Comparison of ENCODE assay signal across 1 cellular context in the genomic region with DNA sequence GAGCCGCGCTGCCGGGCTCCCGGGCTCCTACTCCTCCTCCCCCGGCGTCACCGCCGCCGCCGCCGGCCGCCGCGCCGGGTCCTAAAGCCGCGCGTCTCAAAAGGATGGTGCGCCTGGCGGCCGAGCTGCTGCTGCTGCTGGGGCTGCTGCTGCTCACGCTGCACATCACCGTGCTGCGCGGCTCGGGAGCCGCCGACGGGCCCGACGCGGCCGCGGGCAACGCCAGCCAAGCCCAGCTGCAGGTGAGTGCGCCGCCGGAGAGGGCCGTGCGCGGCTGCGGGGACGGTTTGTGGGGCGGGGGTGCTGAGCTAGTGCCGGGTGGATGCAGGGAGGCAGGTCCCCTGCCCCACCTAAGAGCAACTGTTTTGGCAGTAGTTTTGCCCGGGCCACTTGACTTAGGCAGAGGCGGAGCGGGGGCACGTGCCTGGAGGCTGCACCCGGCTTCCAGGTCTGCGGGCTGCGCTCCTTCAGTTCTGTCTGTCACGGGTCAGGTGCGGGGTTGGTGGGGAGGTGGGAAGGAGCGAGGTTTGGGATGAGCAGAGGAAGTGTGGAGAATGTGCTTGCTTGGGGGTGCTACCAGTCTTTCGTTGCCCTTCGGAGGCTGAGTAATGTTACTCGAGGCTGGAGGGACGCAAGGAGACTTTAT.
TF ChIP-seq lines count a peak whose summit lies in the region.

No MANE protein-coding gene starts in this region.

TF ChIP-seq in HepG2, 621 proteins besides CTCF, POLR2A, EP300 and RAD21 (continued from another document and continues in another):
- TF ChIP-seq, protein P1, sequence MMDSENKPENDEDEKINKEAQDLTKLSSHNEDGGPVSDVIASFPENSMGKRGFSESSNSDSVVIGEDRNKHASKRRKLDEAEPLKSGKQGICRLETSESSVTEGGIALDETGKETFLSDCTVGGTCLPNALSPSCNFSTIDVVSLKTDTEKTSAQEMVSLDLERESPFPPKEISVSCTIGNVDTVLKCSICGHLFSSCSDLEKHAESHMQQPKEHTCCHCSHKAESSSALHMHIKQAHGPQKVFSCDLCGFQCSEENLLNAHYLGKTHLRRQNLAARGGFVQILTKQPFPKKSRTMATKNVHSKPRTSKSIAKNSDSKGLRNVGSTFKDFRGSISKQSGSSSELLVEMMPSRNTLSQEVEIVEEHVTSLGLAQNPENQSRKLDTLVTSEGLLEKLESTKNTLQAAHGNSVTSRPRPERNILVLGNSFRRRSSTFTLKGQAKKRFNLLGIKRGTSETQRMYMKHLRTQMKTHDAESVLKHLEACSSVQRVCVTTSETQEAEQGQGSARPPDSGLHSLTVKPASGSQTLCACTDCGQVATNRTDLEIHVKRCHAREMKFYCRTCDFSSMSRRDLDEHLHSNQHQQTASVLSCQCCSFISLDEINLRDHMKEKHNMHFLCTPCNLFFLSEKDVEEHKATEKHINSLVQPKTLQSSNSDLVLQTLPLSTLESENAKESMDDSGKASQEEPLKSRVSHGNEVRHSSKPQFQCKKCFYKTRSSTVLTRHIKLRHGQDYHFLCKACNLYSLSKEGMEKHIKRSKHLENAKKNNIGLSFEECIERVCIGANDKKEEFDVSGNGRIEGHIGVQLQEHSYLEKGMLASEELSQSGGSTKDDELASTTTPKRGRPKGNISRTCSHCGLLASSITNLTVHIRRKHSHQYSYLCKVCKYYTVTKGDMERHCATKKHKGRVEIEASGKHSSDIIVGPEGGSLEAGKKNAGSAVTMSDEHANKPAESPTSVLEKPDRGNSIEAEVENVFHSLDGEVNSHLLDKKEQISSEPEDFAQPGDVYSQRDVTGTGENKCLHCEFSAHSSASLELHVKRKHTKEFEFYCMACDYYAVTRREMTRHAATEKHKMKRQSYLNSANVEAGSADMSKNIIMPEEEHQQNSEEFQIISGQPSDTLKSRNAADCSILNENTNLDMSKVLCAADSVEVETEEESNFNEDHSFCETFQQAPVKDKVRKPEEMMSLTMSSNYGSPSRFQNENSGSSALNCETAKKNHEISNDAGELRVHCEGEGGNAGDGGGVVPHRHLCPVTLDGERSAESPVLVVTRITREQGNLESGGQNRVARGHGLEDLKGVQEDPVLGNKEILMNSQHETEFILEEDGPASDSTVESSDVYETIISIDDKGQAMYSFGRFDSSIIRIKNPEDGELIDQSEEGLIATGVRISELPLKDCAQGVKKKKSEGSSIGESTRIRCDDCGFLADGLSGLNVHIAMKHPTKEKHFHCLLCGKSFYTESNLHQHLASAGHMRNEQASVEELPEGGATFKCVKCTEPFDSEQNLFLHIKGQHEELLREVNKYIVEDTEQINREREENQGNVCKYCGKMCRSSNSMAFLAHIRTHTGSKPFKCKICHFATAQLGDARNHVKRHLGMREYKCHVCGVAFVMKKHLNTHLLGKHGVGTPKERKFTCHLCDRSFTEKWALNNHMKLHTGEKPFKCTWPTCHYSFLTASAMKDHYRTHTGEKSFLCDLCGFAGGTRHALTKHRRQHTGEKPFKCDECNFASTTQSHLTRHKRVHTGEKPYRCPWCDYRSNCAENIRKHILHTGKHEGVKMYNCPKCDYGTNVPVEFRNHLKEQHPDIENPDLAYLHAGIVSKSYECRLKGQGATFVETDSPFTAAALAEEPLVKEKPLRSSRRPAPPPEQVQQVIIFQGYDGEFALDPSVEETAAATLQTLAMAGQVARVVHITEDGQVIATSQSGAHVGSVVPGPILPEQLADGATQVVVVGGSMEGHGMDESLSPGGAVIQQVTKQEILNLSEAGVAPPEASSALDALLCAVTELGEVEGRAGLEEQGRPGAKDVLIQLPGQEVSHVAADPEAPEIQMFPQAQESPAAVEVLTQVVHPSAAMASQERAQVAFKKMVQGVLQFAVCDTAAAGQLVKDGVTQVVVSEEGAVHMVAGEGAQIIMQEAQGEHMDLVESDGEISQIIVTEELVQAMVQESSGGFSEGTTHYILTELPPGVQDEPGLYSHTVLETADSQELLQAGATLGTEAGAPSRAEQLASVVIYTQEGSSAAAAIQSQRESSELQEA (CRISPR knock-in tag; IDR thresholded peaks at IDR 0.05; ENCODE audit: not compliant biosample characterization): peak; percentile 53
- TF ChIP-seq SIN3A (IDR thresholded peaks at IDR 0.05; ENCODE audit: borderline replicate concordance, low read depth, low read length) (no peak), ZIK1 (CRISPR knock-in tag; IDR thresholded peaks at IDR 0.05; ENCODE audit: borderline replicate concordance, low read depth) (peak; percentile 75; the same call in 1 of the 2 replicates), ZNF329 (CRISPR knock-in tag; IDR thresholded peaks at IDR 0.05; ENCODE audit: low read depth) (no peak), FOSL1 (CRISPR knock-in tag; IDR thresholded peaks at IDR 0.05; ENCODE audit: borderline replicate concordance) (no peak), BCL6 (CRISPR knock-in tag; IDR thresholded peaks at IDR 0.05) (no peak; the same call in 1 of the 2 replicates), FOXM1 (CRISPR knock-in tag; IDR thresholded peaks at IDR 0.05) (0 out of 2 replicates have a peak, but pooled peaks have one; percentile 79), FLYWCH1 (CRISPR knock-in tag; IDR thresholded peaks at IDR 0.05) (no peak), CHCHD3 (CRISPR knock-in tag; IDR thresholded peaks at IDR 0.05) (peak; percentile 93), LCORL (IDR thresholded peaks at IDR 0.05) (no peak), LCORL (CRISPR knock-in tag; IDR thresholded peaks at IDR 0.05) (no peak), ZNF24 (IDR thresholded peaks at IDR 0.05) (no peak), GTF2F1 (IDR thresholded peaks at IDR 0.05; ENCODE audit: low read length) (no peak), ZNF160 (CRISPR knock-in tag; IDR thresholded peaks at IDR 0.05) (no peak), ZNF543 (CRISPR knock-in tag; IDR thresholded peaks at IDR 0.05) (0 out of 2 replicates have a peak, but pooled peaks have one; percentile 42), ZNF451 (CRISPR knock-in tag; IDR thresholded peaks at IDR 0.05) (peak; percentile 65; the same call in 1 of the 2 replicates), ZNF577 (CRISPR knock-in tag; IDR thresholded peaks at IDR 0.05; ENCODE audit: borderline replicate concordance, low read depth) (no peak), DMAP1 (CRISPR knock-in tag; IDR thresholded peaks at IDR 0.05) (no peak), ZNF570 (CRISPR knock-in tag; IDR thresholded peaks at IDR 0.05; ENCODE audit: borderline replicate concordance) (no peak), ZNF670 (CRISPR knock-in tag; IDR thresholded peaks at IDR 0.05; ENCODE audit: borderline replicate concordance) (no peak), ZNF569 (CRISPR knock-in tag; IDR thresholded peaks at IDR 0.05; ENCODE audit: borderline replicate concordance) (no peak), PHB2 (IDR thresholded peaks at IDR 0.05; ENCODE audit: partially characterized antibody) (no peak), HOXA7 (CRISPR knock-in tag; IDR thresholded peaks at IDR 0.05) (no peak), ZMYM3 (CRISPR knock-in tag; IDR thresholded peaks at IDR 0.05) (peak; percentile 52; the same call in 1 of the 2 replicates), YEATS4 (CRISPR knock-in tag; IDR thresholded peaks at IDR 0.05; ENCODE audit: borderline replicate concordance) (peak; percentile 66), XBP1 (CRISPR knock-in tag; IDR thresholded peaks at IDR 0.05) (no peak), SKI (IDR thresholded peaks at IDR 0.05; ENCODE audit: partially characterized antibody) (peak; percentile 78), JARID2 (CRISPR knock-in tag; IDR thresholded peaks at IDR 0.05; ENCODE audit: insufficient replicate concordance) (no peak), ZNF780A (CRISPR knock-in tag; IDR thresholded peaks at IDR 0.05) (no peak), JDP2 (CRISPR knock-in tag; IDR thresholded peaks at IDR 0.05; ENCODE audit: borderline replicate concordance) (no peak), ZNF83 (CRISPR knock-in tag; IDR thresholded peaks at IDR 0.05; ENCODE audit: borderline replicate concordance) (no peak; the same call in 1 of the 2 replicates)
- TF ChIP-seq, protein P2, sequence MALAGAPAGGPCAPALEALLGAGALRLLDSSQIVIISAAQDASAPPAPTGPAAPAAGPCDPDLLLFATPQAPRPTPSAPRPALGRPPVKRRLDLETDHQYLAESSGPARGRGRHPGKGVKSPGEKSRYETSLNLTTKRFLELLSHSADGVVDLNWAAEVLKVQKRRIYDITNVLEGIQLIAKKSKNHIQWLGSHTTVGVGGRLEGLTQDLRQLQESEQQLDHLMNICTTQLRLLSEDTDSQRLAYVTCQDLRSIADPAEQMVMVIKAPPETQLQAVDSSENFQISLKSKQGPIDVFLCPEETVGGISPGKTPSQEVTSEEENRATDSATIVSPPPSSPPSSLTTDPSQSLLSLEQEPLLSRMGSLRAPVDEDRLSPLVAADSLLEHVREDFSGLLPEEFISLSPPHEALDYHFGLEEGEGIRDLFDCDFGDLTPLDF (CRISPR knock-in tag; IDR thresholded peaks at IDR 0.05): no peak
- TF ChIP-seq, protein P3, sequence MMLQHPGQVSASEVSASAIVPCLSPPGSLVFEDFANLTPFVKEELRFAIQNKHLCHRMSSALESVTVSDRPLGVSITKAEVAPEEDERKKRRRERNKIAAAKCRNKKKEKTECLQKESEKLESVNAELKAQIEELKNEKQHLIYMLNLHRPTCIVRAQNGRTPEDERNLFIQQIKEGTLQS (CRISPR knock-in tag; IDR thresholded peaks at IDR 0.05): peak; percentile 63; the same call in 1 of the 2 replicates
- TF ChIP-seq, protein P4, sequence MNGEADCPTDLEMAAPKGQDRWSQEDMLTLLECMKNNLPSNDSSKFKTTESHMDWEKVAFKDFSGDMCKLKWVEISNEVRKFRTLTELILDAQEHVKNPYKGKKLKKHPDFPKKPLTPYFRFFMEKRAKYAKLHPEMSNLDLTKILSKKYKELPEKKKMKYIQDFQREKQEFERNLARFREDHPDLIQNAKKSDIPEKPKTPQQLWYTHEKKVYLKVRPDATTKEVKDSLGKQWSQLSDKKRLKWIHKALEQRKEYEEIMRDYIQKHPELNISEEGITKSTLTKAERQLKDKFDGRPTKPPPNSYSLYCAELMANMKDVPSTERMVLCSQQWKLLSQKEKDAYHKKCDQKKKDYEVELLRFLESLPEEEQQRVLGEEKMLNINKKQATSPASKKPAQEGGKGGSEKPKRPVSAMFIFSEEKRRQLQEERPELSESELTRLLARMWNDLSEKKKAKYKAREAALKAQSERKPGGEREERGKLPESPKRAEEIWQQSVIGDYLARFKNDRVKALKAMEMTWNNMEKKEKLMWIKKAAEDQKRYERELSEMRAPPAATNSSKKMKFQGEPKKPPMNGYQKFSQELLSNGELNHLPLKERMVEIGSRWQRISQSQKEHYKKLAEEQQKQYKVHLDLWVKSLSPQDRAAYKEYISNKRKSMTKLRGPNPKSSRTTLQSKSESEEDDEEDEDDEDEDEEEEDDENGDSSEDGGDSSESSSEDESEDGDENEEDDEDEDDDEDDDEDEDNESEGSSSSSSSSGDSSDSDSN (CRISPR knock-in tag; IDR thresholded peaks at IDR 0.05): peak; percentile 92; the same call in 1 of the 2 replicates
- TF ChIP-seq, protein P5, sequence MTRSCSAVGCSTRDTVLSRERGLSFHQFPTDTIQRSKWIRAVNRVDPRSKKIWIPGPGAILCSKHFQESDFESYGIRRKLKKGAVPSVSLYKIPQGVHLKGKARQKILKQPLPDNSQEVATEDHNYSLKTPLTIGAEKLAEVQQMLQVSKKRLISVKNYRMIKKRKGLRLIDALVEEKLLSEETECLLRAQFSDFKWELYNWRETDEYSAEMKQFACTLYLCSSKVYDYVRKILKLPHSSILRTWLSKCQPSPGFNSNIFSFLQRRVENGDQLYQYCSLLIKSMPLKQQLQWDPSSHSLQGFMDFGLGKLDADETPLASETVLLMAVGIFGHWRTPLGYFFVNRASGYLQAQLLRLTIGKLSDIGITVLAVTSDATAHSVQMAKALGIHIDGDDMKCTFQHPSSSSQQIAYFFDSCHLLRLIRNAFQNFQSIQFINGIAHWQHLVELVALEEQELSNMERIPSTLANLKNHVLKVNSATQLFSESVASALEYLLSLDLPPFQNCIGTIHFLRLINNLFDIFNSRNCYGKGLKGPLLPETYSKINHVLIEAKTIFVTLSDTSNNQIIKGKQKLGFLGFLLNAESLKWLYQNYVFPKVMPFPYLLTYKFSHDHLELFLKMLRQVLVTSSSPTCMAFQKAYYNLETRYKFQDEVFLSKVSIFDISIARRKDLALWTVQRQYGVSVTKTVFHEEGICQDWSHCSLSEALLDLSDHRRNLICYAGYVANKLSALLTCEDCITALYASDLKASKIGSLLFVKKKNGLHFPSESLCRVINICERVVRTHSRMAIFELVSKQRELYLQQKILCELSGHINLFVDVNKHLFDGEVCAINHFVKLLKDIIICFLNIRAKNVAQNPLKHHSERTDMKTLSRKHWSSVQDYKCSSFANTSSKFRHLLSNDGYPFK (CRISPR knock-in tag; IDR thresholded peaks at IDR 0.05; ENCODE audit: borderline replicate concordance): no peak
- TF ChIP-seq, protein P6, sequence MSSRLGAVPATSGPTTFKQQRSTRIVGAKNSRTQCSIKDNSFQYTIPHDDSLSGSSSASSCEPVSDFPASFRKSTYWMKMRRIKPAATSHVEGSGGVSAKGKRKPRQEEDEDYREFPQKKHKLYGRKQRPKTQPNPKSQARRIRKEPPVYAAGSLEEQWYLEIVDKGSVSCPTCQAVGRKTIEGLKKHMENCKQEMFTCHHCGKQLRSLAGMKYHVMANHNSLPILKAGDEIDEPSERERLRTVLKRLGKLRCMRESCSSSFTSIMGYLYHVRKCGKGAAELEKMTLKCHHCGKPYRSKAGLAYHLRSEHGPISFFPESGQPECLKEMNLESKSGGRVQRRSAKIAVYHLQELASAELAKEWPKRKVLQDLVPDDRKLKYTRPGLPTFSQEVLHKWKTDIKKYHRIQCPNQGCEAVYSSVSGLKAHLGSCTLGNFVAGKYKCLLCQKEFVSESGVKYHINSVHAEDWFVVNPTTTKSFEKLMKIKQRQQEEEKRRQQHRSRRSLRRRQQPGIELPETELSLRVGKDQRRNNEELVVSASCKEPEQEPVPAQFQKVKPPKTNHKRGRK (CRISPR knock-in tag; IDR thresholded peaks at IDR 0.05): no peak
- TF ChIP-seq, protein P7, sequence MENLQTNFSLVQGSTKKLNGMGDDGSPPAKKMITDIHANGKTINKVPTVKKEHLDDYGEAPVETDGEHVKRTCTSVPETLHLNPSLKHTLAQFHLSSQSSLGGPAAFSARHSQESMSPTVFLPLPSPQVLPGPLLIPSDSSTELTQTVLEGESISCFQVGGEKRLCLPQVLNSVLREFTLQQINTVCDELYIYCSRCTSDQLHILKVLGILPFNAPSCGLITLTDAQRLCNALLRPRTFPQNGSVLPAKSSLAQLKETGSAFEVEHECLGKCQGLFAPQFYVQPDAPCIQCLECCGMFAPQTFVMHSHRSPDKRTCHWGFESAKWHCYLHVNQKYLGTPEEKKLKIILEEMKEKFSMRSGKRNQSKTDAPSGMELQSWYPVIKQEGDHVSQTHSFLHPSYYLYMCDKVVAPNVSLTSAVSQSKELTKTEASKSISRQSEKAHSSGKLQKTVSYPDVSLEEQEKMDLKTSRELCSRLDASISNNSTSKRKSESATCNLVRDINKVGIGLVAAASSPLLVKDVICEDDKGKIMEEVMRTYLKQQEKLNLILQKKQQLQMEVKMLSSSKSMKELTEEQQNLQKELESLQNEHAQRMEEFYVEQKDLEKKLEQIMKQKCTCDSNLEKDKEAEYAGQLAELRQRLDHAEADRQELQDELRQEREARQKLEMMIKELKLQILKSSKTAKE (CRISPR knock-in tag; IDR thresholded peaks at IDR 0.05; ENCODE audit: borderline replicate concordance): no peak
- TF ChIP-seq, protein P8, sequence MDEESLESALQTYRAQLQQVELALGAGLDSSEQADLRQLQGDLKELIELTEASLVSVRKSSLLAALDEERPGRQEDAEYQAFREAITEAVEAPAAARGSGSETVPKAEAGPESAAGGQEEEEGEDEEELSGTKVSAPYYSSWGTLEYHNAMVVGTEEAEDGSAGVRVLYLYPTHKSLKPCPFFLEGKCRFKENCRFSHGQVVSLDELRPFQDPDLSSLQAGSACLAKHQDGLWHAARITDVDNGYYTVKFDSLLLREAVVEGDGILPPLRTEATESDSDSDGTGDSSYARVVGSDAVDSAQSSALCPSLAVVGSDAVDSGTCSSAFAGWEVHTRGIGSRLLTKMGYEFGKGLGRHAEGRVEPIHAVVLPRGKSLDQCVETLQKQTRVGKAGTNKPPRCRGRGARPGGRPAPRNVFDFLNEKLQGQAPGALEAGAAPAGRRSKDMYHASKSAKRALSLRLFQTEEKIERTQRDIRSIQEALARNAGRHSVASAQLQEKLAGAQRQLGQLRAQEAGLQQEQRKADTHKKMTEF (CRISPR knock-in tag; IDR thresholded peaks at IDR 0.05): peak; percentile 17; the same call in 1 of the 2 replicates
